ENCODE assay signal across 8 cellular contexts in genomic region chr17:2400877-2401425, GRCh38. TPM values are rescaled to one million over a fixed set of nuclear protein-coding genes. Genes with fewer than 3 reads are reported as not detected.
DNase-seq lines count a peak whose midpoint lies in the region; ATAC-seq, FAIRE-seq and TF ChIP-seq lines count a peak whose summit lies in the region.

A gene with protein sequence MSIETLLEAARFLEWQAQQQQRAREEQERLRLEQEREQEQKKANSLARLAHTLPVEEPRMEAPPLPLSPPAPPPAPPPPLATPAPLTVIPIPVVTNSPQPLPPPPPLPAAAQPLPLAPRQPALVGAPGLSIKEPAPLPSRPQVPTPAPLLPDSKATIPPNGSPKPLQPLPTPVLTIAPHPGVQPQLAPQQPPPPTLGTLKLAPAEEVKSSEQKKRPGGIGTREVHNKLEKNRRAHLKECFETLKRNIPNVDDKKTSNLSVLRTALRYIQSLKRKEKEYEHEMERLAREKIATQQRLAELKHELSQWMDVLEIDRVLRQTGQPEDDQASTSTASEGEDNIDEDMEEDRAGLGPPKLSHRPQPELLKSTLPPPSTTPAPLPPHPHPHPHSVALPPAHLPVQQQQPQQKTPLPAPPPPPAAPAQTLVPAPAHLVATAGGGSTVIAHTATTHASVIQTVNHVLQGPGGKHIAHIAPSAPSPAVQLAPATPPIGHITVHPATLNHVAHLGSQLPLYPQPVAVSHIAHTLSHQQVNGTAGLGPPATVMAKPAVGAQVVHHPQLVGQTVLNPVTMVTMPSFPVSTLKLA (minus strand): TSS chr17:2401060. CDS start chr17:2400712, 348 bp downstream.

- peak in 2 of 3 donors; percentile 19 to 95 for TF ChIP-seq POLR2A in spleen (IDR thresholded peaks at IDR 0.05)

- peak within 1 kb of the TSS; percentile 99 for H3K27ac ChIP-seq in A673 (ENCODE audit: low read depth, low read length, poor library complexity, severe bottlenecking)
- peak within 1 kb of the TSS; percentile 92 to 100 (median 98) for H3K27ac ChIP-seq in spleen

- WGBS in spleen, 5 donors, result 0 to 1% (median 0%) methylated on average over 24 to 51 of the region's 51 CpGs

- H3K36me3 ChIP-seq in A673 (ENCODE audit: insufficient read depth, low read length, poor library complexity, severe bottlenecking), result no peaks in the 10 kb centered on the region
- peaks cover 2% of the 10 kb centered on the region for H3K36me3 ChIP-seq in bronchial epithelial cell (ENCODE audit: control insufficient read depth, insufficient read depth, low read length)
- no peaks in the 10 kb centered on the region for H3K36me3 ChIP-seq in spleen

- no peak for TF ChIP-seq CTCF in A673 (conservative IDR thresholded peaks at IDR 0.05; ENCODE audit: low read depth, low read length)
- no peak for TF ChIP-seq CTCF in WI38 (IDR thresholded peaks at IDR 0.05; ENCODE audit: low read depth, low read length)
- no peak for TF ChIP-seq CTCF in bronchial epithelial cell (IDR thresholded peaks at IDR 0.05; ENCODE audit: insufficient read depth, low read length, severe bottlenecking)
- TF ChIP-seq CTCF in spleen (IDR thresholded peaks at IDR 0.05 in 8 of 11, conservative IDR thresholded peaks at IDR 0.05 in 3 of 11), result peak in 5 of 11 experiments; percentile 17 to 39 (median 24)

- H3K9me3 ChIP-seq in A673 (ENCODE audit: low read depth, low read length, poor library complexity, severe bottlenecking) (no peaks in the 10 kb centered on the region), spleen (no peaks in the 10 kb centered on the region)

- no peaks in the 10 kb centered on the region for H3K27me3 ChIP-seq in A673 (replicated peaks; ENCODE audit: insufficient read depth, low read depth, low read length, poor library complexity)
- H3K27me3 ChIP-seq in bronchial epithelial cell (ENCODE audit: control insufficient read depth, insufficient read depth, low read length), result no peaks in the 10 kb centered on the region
- no peaks in the 10 kb centered on the region for H3K27me3 ChIP-seq in spleen (replicated peaks in 1 of 7)

- no peak for FAIRE-seq in bronchial epithelial cell (lab: Jason Lieb, UNC)

- intact Hi-C loops in A673 (cut with micrococcal nuclease; ENCODE audit: unreplicated experiment), result no loop called here
- intact Hi-C loops in spleen (cut with DNase I; ENCODE audit: low total_unique reads), result no loop called here

- DNase-seq in A673 (ENCODE audit: low spot score) (peak; percentile 97), NCI-H2227 (lab: John Stamatoyannopoulos, UW; ENCODE audit: unreplicated experiment) (peak; percentile 93), bronchial epithelial cell (ENCODE audit: low read depth) (no peak), iris pigment epithelial cell (ENCODE audit: low read depth) (peak; percentile 97), spleen (peak; percentile 99)

- no TSS peak for BruUV-seq in A673 (replicated peaks; lab: Mats Ljungman, UMichigan)

- POLR2A ChIA-PET in A673 (lab: Charles Lee; ENCODE audit: low non-redundant PET), result interaction anchor here (0.6 kb wide), 1 partner anchor 8 kb away, joined by 9 read pairs; no protein-coding TSS in a partner anchor

- H3K4me1 ChIP-seq in A673 (ENCODE audit: insufficient read depth, low read length, poor library complexity, severe bottlenecking) (peaks cover 72% of the 10 kb centered on the region), spleen (peaks cover 28 to 76% (median 60%) of the 10 kb centered on the region in 6 donors)

- ATAC-seq in GM18870 (IDR thresholded peaks at IDR 0.05; ENCODE audit: unreplicated experiment) (peak; percentile 14), HG03103 (IDR thresholded peaks at IDR 0.05; ENCODE audit: low read depth, unreplicated experiment) (peak; percentile 25)

- peak within 1 kb of the TSS; percentile 96 for H3K4me3 ChIP-seq in A673 (ENCODE audit: low read depth, low read length, poor library complexity, severe bottlenecking)
- H3K4me3 ChIP-seq in WI38 (ENCODE audit: low read depth, low read length), result peak within 1 kb of the TSS; percentile 92
- peak within 1 kb of the TSS; percentile 99 for H3K4me3 ChIP-seq in bronchial epithelial cell (ENCODE audit: low read depth, low read length)
- peak within 1 kb of the TSS; percentile 78 to 99 (median 93) for H3K4me3 ChIP-seq in spleen

- CTCF ChIA-PET in A673 (lab: Charles Lee), result interaction anchor here (1.6 to 1.7 kb wide), 2 partner anchors 15 to 19 kb away, joined by 6 to 8 read pairs; no protein-coding TSS in a partner anchor

RNA-seq across cellular contexts. Expression of the gene that starts here (rescaled TPM):
- total RNA-seq in A673 (2021), result 32.1 and 33.4 TPM in 2 replicates
- 4.5 and 5.0 TPM in 2 replicates for total RNA-seq in bronchial epithelial cell
- total RNA-seq in spleen, result 10 to 100 TPM; 18.9 to 38.5 (median 28.8) TPM
- polyA plus RNA-seq in spleen, result 10 to 100 TPM in 1 of 3 donors, 1 to 10 TPM in 2; 2.8 to 11.1 (median 2.8) TPM
